ENCODE assay signal across 1 cellular context in the genomic region with DNA sequence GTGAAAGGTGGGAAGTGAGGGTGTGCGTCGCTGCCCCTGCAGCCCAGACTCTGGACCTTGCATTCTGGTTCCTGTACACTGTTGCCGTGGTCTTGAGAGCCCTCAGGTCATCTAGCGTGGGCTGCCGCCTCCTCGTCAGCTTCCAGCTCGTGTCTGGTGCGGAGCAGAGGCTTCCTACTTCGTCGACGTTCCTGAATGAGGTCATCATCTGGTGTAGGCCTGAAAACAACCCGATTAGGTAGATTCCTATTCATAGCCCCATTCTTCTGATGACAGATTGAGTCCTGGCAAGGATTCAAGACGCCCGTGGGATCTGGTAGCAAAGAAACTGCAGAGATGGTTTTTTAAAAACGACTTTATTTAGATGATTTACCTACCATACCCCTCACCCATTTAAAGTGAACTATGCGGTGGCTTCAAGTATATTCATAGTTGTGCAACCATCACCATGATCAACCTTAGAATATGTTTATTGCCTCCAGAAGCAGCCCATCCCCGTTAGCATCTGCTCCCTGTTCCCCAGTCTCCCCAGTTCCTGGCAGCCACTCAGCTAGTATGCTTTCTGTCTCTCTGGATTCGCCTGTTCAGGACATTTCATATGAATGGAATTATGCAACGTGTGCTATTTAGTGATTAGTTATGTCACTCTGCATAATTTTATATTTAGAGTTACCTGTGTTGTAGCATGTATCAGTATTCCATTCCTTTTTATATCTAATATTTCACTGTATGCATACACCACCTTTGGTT.
TF ChIP-seq lines count a peak whose summit lies in the region.

No MANE protein-coding gene starts in this region.

TF ChIP-seq in SK-N-SH, 30 proteins besides CTCF, POLR2A, EP300 and RAD21 (continued from another document):
- TF ChIP-seq GATA2 (CRISPR knock-in tag; IDR thresholded peaks at IDR 0.05) (no peak), NFIC (IDR thresholded peaks at IDR 0.05; ENCODE audit: borderline replicate concordance) (peak; percentile 19; the same call in 1 of the 2 replicates), RXRA (IDR thresholded peaks at IDR 0.05; ENCODE audit: borderline replicate concordance, low read depth) (no peak), SIN3A (IDR thresholded peaks at IDR 0.05; ENCODE audit: borderline replicate concordance, low read depth, low read length) (no peak), JUND (IDR thresholded peaks at IDR 0.05) (no peak), EZH2phosphoT487 (IDR thresholded peaks at IDR 0.05; ENCODE audit: borderline replicate concordance, low read depth) (no peak), POLR2AphosphoS5 (IDR thresholded peaks at IDR 0.05; ENCODE audit: low read depth, low read length) (no peak), TCF12 (IDR thresholded peaks at IDR 0.05) (no peak), NRF1 (IDR thresholded peaks at IDR 0.05; ENCODE audit: low read depth, low read length) (no peak), IRF3 (IDR thresholded peaks at IDR 0.05; ENCODE audit: low read depth, low read length) (no peak)
- TF ChIP-seq, protein P1, sequence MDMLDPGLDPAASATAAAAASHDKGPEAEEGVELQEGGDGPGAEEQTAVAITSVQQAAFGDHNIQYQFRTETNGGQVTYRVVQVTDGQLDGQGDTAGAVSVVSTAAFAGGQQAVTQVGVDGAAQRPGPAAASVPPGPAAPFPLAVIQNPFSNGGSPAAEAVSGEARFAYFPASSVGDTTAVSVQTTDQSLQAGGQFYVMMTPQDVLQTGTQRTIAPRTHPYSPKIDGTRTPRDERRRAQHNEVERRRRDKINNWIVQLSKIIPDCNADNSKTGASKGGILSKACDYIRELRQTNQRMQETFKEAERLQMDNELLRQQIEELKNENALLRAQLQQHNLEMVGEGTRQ (IDR thresholded peaks at IDR 0.05; ENCODE audit: borderline replicate concordance, low read depth, low read length), result no peak
- TF ChIP-seq, protein P2, sequence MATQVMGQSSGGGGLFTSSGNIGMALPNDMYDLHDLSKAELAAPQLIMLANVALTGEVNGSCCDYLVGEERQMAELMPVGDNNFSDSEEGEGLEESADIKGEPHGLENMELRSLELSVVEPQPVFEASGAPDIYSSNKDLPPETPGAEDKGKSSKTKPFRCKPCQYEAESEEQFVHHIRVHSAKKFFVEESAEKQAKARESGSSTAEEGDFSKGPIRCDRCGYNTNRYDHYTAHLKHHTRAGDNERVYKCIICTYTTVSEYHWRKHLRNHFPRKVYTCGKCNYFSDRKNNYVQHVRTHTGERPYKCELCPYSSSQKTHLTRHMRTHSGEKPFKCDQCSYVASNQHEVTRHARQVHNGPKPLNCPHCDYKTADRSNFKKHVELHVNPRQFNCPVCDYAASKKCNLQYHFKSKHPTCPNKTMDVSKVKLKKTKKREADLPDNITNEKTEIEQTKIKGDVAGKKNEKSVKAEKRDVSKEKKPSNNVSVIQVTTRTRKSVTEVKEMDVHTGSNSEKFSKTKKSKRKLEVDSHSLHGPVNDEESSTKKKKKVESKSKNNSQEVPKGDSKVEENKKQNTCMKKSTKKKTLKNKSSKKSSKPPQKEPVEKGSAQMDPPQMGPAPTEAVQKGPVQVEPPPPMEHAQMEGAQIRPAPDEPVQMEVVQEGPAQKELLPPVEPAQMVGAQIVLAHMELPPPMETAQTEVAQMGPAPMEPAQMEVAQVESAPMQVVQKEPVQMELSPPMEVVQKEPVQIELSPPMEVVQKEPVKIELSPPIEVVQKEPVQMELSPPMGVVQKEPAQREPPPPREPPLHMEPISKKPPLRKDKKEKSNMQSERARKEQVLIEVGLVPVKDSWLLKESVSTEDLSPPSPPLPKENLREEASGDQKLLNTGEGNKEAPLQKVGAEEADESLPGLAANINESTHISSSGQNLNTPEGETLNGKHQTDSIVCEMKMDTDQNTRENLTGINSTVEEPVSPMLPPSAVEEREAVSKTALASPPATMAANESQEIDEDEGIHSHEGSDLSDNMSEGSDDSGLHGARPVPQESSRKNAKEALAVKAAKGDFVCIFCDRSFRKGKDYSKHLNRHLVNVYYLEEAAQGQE (IDR thresholded peaks at IDR 0.05; ENCODE audit: low read depth, low read length), result no peak
- TF ChIP-seq, protein P3, sequence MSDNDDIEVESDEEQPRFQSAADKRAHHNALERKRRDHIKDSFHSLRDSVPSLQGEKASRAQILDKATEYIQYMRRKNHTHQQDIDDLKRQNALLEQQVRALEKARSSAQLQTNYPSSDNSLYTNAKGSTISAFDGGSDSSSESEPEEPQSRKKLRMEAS (IDR thresholded peaks at IDR 0.05; ENCODE audit: low read depth), result 0 out of 2 replicates have a peak, but pooled peaks have one; percentile 14
